Comparison of ENCODE assay signal across 9 cellular contexts in genomic region chr19:44576843-44577565, GRCh38. TPM values are rescaled to one million over a fixed set of nuclear protein-coding genes. Genes with fewer than 3 reads are reported as not detected.
DNase-seq lines count a peak whose midpoint lies in the region; ATAC-seq, FAIRE-seq and TF ChIP-seq lines count a peak whose summit lies in the region.
"Had no signal": no experiment of that assay in that cellular context is flagged by ENCODE, and none has a peak within 500 bp of the region (broad histone marks: within the 10 kb centered on the region; RNA-seq: fewer than 3 reads in every experiment).

No MANE protein-coding gene starts in this region.

- no peak overlapping the region for H2AK5ac ChIP-seq in trophoblast cell (ENCODE audit: low read length)

- H3K36me3 Mint-ChIP-seq in CD4-positive, alpha-beta memory T cell: peaks cover 0 to 5% of the 10 kb centered on the region in 2 donors
- H3K36me3 Mint-ChIP-seq in activated T-helper 2 cell treated with anti-CD3 and anti-CD28 coated beads, Interferon-gamma antibody, Interleukin-2, Interleukin-4, amounts not matched to agents 10 μg/mL and 5 μg/mL and 100 μg/mL, durations not matched to agents 14 hours and 24 hours and 36 hours (ENCODE audit: low read depth): no peaks in the 10 kb centered on the region

- no peaks in the 10 kb centered on the region for H3K79me1 ChIP-seq in trophoblast cell (ENCODE audit: low read length)

- H3K23ac ChIP-seq in trophoblast cell (ENCODE audit: low read length): no peak overlapping the region

- no peak overlapping the region for H3K4me2 ChIP-seq in trophoblast cell (ENCODE audit: low read length)

- no peak overlapping the region for H4K91ac ChIP-seq in trophoblast cell (ENCODE audit: low read depth, low read length)

- peaks cover 3 to 37% (median 7%) of the 10 kb centered on the region in 8 donors for H3K9me3 Mint-ChIP-seq in CD4-positive, alpha-beta memory T cell
- H3K9me3 Mint-ChIP-seq in activated T-helper 2 cell treated with anti-CD3 and anti-CD28 coated beads, Interferon-gamma antibody, Interleukin-2, Interleukin-4, amounts not matched to agents 10 μg/mL and 5 μg/mL and 100 μg/mL, durations not matched to agents 14 hours and 24 hours and 36 hours: peaks cover 8% of the 10 kb centered on the region

- no peaks in the 10 kb centered on the region for H3K4me1 Mint-ChIP-seq in CD4-positive, alpha-beta memory T cell
- H3K4me1 Mint-ChIP-seq in activated T-helper 2 cell treated with anti-CD3 and anti-CD28 coated beads, Interferon-gamma antibody, Interleukin-2, Interleukin-4, amounts not matched to agents 10 μg/mL and 5 μg/mL and 100 μg/mL, durations not matched to agents 14 hours and 24 hours and 36 hours (ENCODE audit: low read depth): no peaks in the 10 kb centered on the region
- H3K4me1 Mint-ChIP-seq: central memory CD8-positive, alpha-beta T cell had no signal

- CTCF ChIA-PET in CD4-positive, alpha-beta memory T cell (lab: Charles Lee; ENCODE audit: partially characterized antibody): interaction anchor here (0.7 to 1.0 kb wide), 2 partner anchors 50 to 72 kb away, joined by 3 read pairs; no protein-coding TSS in a partner anchor

- no peak overlapping the region for H4K12ac ChIP-seq in trophoblast cell (ENCODE audit: low read depth, low read length)

- H3K14ac ChIP-seq in trophoblast cell (ENCODE audit: low read length): no peak overlapping the region

- no peak overlapping the region for H3K18ac ChIP-seq in trophoblast cell (ENCODE audit: low read length)

- H3K36me3 ChIP-seq in HAP-1 (replicated peaks) (no peaks in the 10 kb centered on the region), trophoblast cell (ENCODE audit: control insufficient read depth in 1 of 2, insufficient read depth in 2 of 2, low read length in 2 of 2) (no peaks in the 10 kb centered on the region)
- no peaks in the 10 kb centered on the region for H3K36me3 ChIP-seq in CD4-positive, alpha-beta memory T cell (ENCODE audit: insufficient read depth, low read length)

- in situ Hi-C loops in HAP-1 (cut with MboI; ENCODE audit: low sequenced_read_pairs): loop anchor here (10.0 kb wide), 2 partner anchors 198 to 268 kb away; partner anchors contain the start of genes CBLC and NECTIN2

- POLR2A ChIA-PET in CD4-positive, alpha-beta memory T cell (lab: Charles Lee; ENCODE audit: partially characterized antibody): no interaction called here

- no peak overlapping the region for H3K9ac ChIP-seq in trophoblast cell (ENCODE audit: low read length)

- FAIRE-seq in RCC 7860 (lab: Jason Lieb, UNC): no peak

- H3K4me3 ChIP-seq in HAP-1 (no peak overlapping the region), trophoblast cell (ENCODE audit: low read depth, low read length) (no peak overlapping the region)
- H3K4me3 ChIP-seq in CD4-positive, alpha-beta memory T cell (ENCODE audit: low read length in 2 of 2): no peak overlapping the region

- H2BK5ac ChIP-seq in trophoblast cell (ENCODE audit: low read depth, low read length, poor library complexity): no peak overlapping the region

- H4K8ac ChIP-seq in trophoblast cell (ENCODE audit: low read depth, low read length): no peak overlapping the region

- H3K9me3 ChIP-seq in HAP-1: no peaks in the 10 kb centered on the region
- H3K9me3 ChIP-seq in trophoblast cell (ENCODE audit: insufficient read depth, low read depth, low read length): peaks cover 2% of the 10 kb centered on the region
- no peaks in the 10 kb centered on the region for H3K9me3 ChIP-seq in CD4-positive, alpha-beta memory T cell (ENCODE audit: control insufficient read depth in 1 of 2, low read length in 2 of 2)

- H3K79me2 ChIP-seq in trophoblast cell (ENCODE audit: control insufficient read depth, insufficient read depth, low read length, poor library complexity): no peaks in the 10 kb centered on the region

- peaks cover 0 to 2% of the 10 kb centered on the region in 2 donors for H3K27me3 Mint-ChIP-seq in CD4-positive, alpha-beta memory T cell
- no peaks in the 10 kb centered on the region for H3K27me3 Mint-ChIP-seq in activated T-helper 2 cell treated with anti-CD3 and anti-CD28 coated beads, Interferon-gamma antibody, Interleukin-2, Interleukin-4, amounts not matched to agents 10 μg/mL and 5 μg/mL and 100 μg/mL, durations not matched to agents 14 hours and 24 hours and 36 hours (ENCODE audit: low read depth)

- H2BK12ac ChIP-seq in trophoblast cell (ENCODE audit: low read length): no peak overlapping the region

- intact Hi-C loops in CD4-positive, alpha-beta memory T cell (cut with micrococcal nuclease): loop anchor here (1.0 kb wide), 1 partner anchor 80 kb away; no protein-coding TSS in a partner anchor
- intact Hi-C loops in activated T-helper 2 cell treated with anti-CD3 and anti-CD28 coated beads, Interferon-gamma antibody, Interleukin-2, Interleukin-4, amounts not matched to agents 10 μg/mL and 5 μg/mL and 100 μg/mL, durations not matched to agents 14 hours and 24 hours and 36 hours (cut with micrococcal nuclease): no loop called here

- H3K27ac Mint-ChIP-seq in CD4-positive, alpha-beta memory T cell: no peak overlapping the region
- H3K27ac Mint-ChIP-seq in activated T-helper 2 cell treated with anti-CD3 and anti-CD28 coated beads, Interferon-gamma antibody, Interleukin-2, Interleukin-4, amounts not matched to agents 10 μg/mL and 5 μg/mL and 100 μg/mL, durations not matched to agents 14 hours and 24 hours and 36 hours: no peak overlapping the region

- no peak overlapping the region for H3K4ac ChIP-seq in trophoblast cell (ENCODE audit: low read depth, low read length)

- no peak overlapping the region for H2BK120ac ChIP-seq in trophoblast cell (ENCODE audit: insufficient read depth, low read length, poor library complexity)

- no CpG with 5 or more reads among the region's 8 CpGs for WGBS in trophoblast cell (ENCODE audit: extremely low coverage, insufficient coverage, insufficient read length)

- no peak overlapping the region for H3K27ac ChIP-seq in trophoblast cell (ENCODE audit: low read depth, low read length)
- no peak overlapping the region for H3K27ac ChIP-seq in CD4-positive, alpha-beta memory T cell (ENCODE audit: low read depth, low read length)

- H2AFZ ChIP-seq in trophoblast cell (ENCODE audit: insufficient read depth, low read length, poor library complexity): no peak overlapping the region

- H3K27me3 ChIP-seq in HAP-1 (ENCODE audit: low read depth) (no peaks in the 10 kb centered on the region), trophoblast cell (ENCODE audit: insufficient read depth, low read length) (no peaks in the 10 kb centered on the region)
- H3K27me3 ChIP-seq in CD4-positive, alpha-beta memory T cell (ENCODE audit: insufficient read depth, low read length): no peaks in the 10 kb centered on the region

- H3K4me3 Mint-ChIP-seq in CD4-positive, alpha-beta memory T cell: no peak overlapping the region
- no peak overlapping the region for H3K4me3 Mint-ChIP-seq in activated T-helper 2 cell treated with anti-CD3 and anti-CD28 coated beads, Interferon-gamma antibody, Interleukin-2, Interleukin-4, amounts not matched to agents 10 μg/mL and 5 μg/mL and 100 μg/mL, durations not matched to agents 14 hours and 24 hours and 36 hours (ENCODE audit: low read depth)
- H3K4me3 Mint-ChIP-seq: central memory CD8-positive, alpha-beta T cell had no signal

- peak; percentile 60 for TF ChIP-seq CTCF in AG09319 (IDR thresholded peaks at IDR 0.05; ENCODE audit: low read depth, low read length)

- DNase-seq in AG09319 (ENCODE audit: extremely low read depth, low read depth) (no peak), HAP-1 (ENCODE audit: low spot score in 2 of 2) (peak; percentile 73 to 78), RCC 7860 (ENCODE audit: low spot score) (peak; percentile 36), trophoblast cell (peak; percentile 61 to 82), mesenteric fat pad (ENCODE audit: low spot score) (no peak)
- DNase-seq in CD4-positive, alpha-beta memory T cell: no peak
- DNase-seq in activated T-helper 2 cell treated with anti-CD3 and anti-CD28 coated beads, Interferon-gamma antibody, Interleukin-2, Interleukin-4, amounts not matched to agents 10 μg/mL and 5 μg/mL and 100 μg/mL, durations not matched to agents 14 hours and 24 hours and 36 hours (ENCODE audit: low spot score): no peak

- H3K4me1 ChIP-seq in HAP-1: peaks cover 4% of the 10 kb centered on the region; the same call in 1 of the 2 replicates
- no peaks in the 10 kb centered on the region for H3K4me1 ChIP-seq in trophoblast cell (ENCODE audit: control insufficient read depth in 1 of 2, insufficient read depth in 2 of 2, low read length in 2 of 2)
- H3K4me1 ChIP-seq in CD4-positive, alpha-beta memory T cell (ENCODE audit: insufficient read depth, low read length): no peaks in the 10 kb centered on the region

- peak; percentile 81 for ATAC-seq in esophagus mucosa

RNA-seq across cellular contexts. Expression of gene IGSF23, which starts 36.4 kb away (rescaled TPM):
- not detected for total RNA-seq in esophagus mucosa
- polyA plus RNA-seq in trophoblast cell (2013): 0.08 and 0.12 TPM in 2 replicates
- not detected for total RNA-seq in CD4-positive, alpha-beta memory T cell
- polyA plus RNA-seq in CD4-positive, alpha-beta memory T cell: not detected
- not detected for total RNA-seq in mesenteric fat pad
- total RNA-seq in activated T-helper 2 cell treated with anti-CD3 and anti-CD28 coated beads, Interferon-gamma antibody, Interleukin-2, Interleukin-4, amounts not matched to agents 10 μg/mL and 5 μg/mL and 100 μg/mL, durations not matched to agents 14 hours and 24 hours and 36 hours: not detected in 2 replicates

RNA-seq across cellular contexts. Expression of gene CEACAM20, which starts 47.5 kb away (rescaled TPM):
- total RNA-seq in esophagus mucosa (not detected), mesenteric fat pad (not detected)
- polyA plus RNA-seq in trophoblast cell (2013): 0.15 and 0.21 TPM in 2 replicates
- not detected for total RNA-seq in CD4-positive, alpha-beta memory T cell
- polyA plus RNA-seq in CD4-positive, alpha-beta memory T cell: not detected
- not detected in 2 replicates for total RNA-seq in activated T-helper 2 cell treated with anti-CD3 and anti-CD28 coated beads, Interferon-gamma antibody, Interleukin-2, Interleukin-4, amounts not matched to agents 10 μg/mL and 5 μg/mL and 100 μg/mL, durations not matched to agents 14 hours and 24 hours and 36 hours

Comparison
In these comparisons a context has a peak if more than half of its experiments do, and no peak if none do; other contexts are left out.
1. DNase-seq: peak in HAP-1 (2 of 2), RCC 7860 (single experiment) and trophoblast cell (2 of 2); none in AG09319 (single experiment), CD4-positive, alpha-beta memory T cell (0 of 5), mesenteric fat pad (single experiment) and activated T-helper 2 cell treated with anti-CD3 and anti-CD28 coated beads, Interferon-gamma antibody, Interleukin-2, Interleukin-4, amounts not matched to agents 10 μg/mL and 5 μg/mL and 100 μg/mL, durations not matched to agents 14 hours and 24 hours and 36 hours (single experiment).